1 cellular context compared by ENCODE assay signal in the genomic region with DNA sequence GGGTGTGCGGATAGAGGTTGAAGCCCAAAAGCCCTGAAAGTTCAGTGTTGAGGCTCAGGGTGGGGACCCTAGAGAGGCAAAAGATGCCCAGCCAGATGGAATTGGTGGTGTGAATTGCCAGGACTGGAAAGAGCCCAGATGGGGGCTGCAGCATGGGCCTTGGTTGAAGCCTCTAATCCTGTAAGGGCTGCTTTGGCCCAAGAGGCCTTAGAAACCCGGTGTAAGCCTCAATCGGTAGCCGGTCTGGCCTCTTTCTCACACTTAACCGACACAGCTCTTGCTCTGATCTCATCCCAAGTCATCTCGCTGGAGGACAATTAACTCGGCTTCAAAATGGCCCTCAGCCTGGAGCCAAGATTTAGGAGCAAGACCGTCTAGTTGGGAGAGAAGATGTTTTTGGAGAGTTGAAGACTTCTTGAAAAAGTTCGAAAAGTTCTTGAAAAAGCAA.
A peak's percentile ranks its signal among the peaks of the same experiment; 100 is the strongest.
TF ChIP-seq lines count a peak whose summit lies in the region.

No MANE protein-coding gene starts in this region.

TF ChIP-seq in K562, 482 proteins besides CTCF, POLR2A, EP300 and RAD21 (continued from another document):
- TF ChIP-seq PHF8 (IDR thresholded peaks at IDR 0.05; ENCODE audit: borderline replicate concordance, low read length) = no peak
- no peak for TF ChIP-seq ZNF143 (CRISPR knock-in tag; IDR thresholded peaks at IDR 0.05)
- peak; percentile 10 for TF ChIP-seq TAF1 (IDR thresholded peaks at IDR 0.05; ENCODE audit: control insufficient read depth, extremely low read depth, insufficient read depth, low read length, severe bottlenecking)
- TF ChIP-seq, protein P1, sequence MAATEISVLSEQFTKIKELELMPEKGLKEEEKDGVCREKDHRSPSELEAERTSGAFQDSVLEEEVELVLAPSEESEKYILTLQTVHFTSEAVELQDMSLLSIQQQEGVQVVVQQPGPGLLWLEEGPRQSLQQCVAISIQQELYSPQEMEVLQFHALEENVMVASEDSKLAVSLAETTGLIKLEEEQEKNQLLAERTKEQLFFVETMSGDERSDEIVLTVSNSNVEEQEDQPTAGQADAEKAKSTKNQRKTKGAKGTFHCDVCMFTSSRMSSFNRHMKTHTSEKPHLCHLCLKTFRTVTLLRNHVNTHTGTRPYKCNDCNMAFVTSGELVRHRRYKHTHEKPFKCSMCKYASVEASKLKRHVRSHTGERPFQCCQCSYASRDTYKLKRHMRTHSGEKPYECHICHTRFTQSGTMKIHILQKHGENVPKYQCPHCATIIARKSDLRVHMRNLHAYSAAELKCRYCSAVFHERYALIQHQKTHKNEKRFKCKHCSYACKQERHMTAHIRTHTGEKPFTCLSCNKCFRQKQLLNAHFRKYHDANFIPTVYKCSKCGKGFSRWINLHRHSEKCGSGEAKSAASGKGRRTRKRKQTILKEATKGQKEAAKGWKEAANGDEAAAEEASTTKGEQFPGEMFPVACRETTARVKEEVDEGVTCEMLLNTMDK (IDR thresholded peaks at IDR 0.05; ENCODE audit: borderline replicate concordance, insufficient read depth, low read depth, low read length, poor library complexity, severe bottlenecking) = no peak
- no peak for TF ChIP-seq ZNF217 (CRISPR knock-in tag; IDR thresholded peaks at IDR 0.05)
- TF ChIP-seq, protein P2, sequence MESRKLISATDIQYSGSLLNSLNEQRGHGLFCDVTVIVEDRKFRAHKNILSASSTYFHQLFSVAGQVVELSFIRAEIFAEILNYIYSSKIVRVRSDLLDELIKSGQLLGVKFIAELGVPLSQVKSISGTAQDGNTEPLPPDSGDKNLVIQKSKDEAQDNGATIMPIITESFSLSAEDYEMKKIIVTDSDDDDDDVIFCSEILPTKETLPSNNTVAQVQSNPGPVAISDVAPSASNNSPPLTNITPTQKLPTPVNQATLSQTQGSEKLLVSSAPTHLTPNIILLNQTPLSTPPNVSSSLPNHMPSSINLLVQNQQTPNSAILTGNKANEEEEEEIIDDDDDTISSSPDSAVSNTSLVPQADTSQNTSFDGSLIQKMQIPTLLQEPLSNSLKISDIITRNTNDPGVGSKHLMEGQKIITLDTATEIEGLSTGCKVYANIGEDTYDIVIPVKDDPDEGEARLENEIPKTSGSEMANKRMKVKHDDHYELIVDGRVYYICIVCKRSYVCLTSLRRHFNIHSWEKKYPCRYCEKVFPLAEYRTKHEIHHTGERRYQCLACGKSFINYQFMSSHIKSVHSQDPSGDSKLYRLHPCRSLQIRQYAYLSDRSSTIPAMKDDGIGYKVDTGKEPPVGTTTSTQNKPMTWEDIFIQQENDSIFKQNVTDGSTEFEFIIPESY (CRISPR knock-in tag; IDR thresholded peaks at IDR 0.05) = no peak
- TF ChIP-seq, protein P3, sequence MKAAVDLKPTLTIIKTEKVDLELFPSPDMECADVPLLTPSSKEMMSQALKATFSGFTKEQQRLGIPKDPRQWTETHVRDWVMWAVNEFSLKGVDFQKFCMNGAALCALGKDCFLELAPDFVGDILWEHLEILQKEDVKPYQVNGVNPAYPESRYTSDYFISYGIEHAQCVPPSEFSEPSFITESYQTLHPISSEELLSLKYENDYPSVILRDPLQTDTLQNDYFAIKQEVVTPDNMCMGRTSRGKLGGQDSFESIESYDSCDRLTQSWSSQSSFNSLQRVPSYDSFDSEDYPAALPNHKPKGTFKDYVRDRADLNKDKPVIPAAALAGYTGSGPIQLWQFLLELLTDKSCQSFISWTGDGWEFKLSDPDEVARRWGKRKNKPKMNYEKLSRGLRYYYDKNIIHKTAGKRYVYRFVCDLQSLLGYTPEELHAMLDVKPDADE (conservative IDR thresholded peaks at IDR 0.05; ENCODE audit: control insufficient read depth, low read depth, low read length) = no peak
- TF ChIP-seq MAFK (IDR thresholded peaks at IDR 0.05; ENCODE audit: low read length) = no peak
- no peak for TF ChIP-seq KLF6 (CRISPR knock-in tag; IDR thresholded peaks at IDR 0.05; ENCODE audit: borderline replicate concordance)
- TF ChIP-seq, protein P4, sequence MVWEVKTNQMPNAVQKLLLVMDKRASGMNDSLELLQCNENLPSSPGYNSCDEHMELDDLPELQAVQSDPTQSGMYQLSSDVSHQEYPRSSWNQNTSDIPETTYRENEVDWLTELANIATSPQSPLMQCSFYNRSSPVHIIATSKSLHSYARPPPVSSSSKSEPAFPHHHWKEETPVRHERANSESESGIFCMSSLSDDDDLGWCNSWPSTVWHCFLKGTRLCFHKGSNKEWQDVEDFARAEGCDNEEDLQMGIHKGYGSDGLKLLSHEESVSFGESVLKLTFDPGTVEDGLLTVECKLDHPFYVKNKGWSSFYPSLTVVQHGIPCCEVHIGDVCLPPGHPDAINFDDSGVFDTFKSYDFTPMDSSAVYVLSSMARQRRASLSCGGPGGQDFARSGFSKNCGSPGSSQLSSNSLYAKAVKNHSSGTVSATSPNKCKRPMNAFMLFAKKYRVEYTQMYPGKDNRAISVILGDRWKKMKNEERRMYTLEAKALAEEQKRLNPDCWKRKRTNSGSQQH (CRISPR knock-in tag; IDR thresholded peaks at IDR 0.05) = peak; percentile 45; the same call in 1 of the 2 replicates
- TF ChIP-seq ZNF212 (CRISPR knock-in tag; IDR thresholded peaks at IDR 0.05) = no peak
- TF ChIP-seq, protein P5, sequence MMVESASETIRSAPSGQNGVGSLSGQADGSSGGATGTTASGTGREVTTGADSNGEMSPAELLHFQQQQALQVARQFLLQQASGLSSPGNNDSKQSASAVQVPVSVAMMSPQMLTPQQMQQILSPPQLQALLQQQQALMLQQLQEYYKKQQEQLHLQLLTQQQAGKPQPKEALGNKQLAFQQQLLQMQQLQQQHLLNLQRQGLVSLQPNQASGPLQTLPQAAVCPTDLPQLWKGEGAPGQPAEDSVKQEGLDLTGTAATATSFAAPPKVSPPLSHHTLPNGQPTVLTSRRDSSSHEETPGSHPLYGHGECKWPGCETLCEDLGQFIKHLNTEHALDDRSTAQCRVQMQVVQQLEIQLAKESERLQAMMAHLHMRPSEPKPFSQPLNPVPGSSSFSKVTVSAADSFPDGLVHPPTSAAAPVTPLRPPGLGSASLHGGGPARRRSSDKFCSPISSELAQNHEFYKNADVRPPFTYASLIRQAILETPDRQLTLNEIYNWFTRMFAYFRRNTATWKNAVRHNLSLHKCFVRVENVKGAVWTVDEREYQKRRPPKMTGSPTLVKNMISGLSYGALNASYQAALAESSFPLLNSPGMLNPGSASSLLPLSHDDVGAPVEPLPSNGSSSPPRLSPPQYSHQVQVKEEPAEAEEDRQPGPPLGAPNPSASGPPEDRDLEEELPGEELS (CRISPR knock-in tag; IDR thresholded peaks at IDR 0.05; ENCODE audit: borderline replicate concordance) = no peak
- TF ChIP-seq DDX20 (tag; IDR thresholded peaks at IDR 0.05; ENCODE audit: low read depth) = 0 out of 2 replicates have a peak, but pooled peaks have one; percentile 9
- TF ChIP-seq, protein P6, sequence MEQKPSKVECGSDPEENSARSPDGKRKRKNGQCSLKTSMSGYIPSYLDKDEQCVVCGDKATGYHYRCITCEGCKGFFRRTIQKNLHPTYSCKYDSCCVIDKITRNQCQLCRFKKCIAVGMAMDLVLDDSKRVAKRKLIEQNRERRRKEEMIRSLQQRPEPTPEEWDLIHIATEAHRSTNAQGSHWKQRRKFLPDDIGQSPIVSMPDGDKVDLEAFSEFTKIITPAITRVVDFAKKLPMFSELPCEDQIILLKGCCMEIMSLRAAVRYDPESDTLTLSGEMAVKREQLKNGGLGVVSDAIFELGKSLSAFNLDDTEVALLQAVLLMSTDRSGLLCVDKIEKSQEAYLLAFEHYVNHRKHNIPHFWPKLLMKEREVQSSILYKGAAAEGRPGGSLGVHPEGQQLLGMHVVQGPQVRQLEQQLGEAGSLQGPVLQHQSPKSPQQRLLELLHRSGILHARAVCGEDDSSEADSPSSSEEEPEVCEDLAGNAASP (IDR thresholded peaks at IDR 0.05) = no peak
- peak; percentile 57; the same call in 1 of the 2 replicates for TF ChIP-seq RBFOX2 (IDR thresholded peaks at IDR 0.05; ENCODE audit: low read depth, low read length)
